1 cellular context compared by ENCODE assay signal in the genomic region with DNA sequence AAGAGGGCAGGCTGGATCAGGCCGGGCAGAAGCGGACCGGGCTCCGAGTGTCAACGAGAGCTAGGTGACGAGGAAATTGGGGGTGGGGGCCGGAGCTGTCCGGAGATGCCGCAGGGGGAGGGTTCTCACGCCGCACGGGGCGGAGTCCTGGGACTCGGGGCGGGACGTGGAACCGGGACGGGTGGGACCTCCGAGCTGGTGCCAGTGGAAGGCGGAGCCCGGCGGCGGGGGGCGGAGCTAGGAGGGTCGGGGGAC.
A peak's percentile ranks its signal among the peaks of the same experiment; 100 is the strongest.
TF ChIP-seq lines count a peak whose summit lies in the region.

No MANE protein-coding gene starts in this region.

TF ChIP-seq in HepG2, 621 proteins besides CTCF, POLR2A, EP300 and RAD21 (continued from another document):
- TF ChIP-seq LCORL (IDR thresholded peaks at IDR 0.05) = no peak
- TF ChIP-seq LCORL (CRISPR knock-in tag; IDR thresholded peaks at IDR 0.05) = 0 out of 2 replicates have a peak, but pooled peaks have one; percentile 43
- TF ChIP-seq PHF21A (CRISPR knock-in tag; IDR thresholded peaks at IDR 0.05) = 0 out of 2 replicates have a peak, but pooled peaks have one; percentile 17
- 0 out of 2 replicates have a peak, but pooled peaks have one; percentile 83 for TF ChIP-seq ZNF430 (CRISPR knock-in tag; IDR thresholded peaks at IDR 0.05)
- peak; percentile 22; the same call in 1 of the 2 replicates for TF ChIP-seq ZNF776 (CRISPR knock-in tag; IDR thresholded peaks at IDR 0.05)
- no peak for TF ChIP-seq CREB3 (CRISPR knock-in tag; IDR thresholded peaks at IDR 0.05)
- no peak for TF ChIP-seq SSRP1 (CRISPR knock-in tag; IDR thresholded peaks at IDR 0.05)
- TF ChIP-seq ZNF414 (CRISPR knock-in tag; IDR thresholded peaks at IDR 0.05) = no peak
- TF ChIP-seq, protein P1, sequence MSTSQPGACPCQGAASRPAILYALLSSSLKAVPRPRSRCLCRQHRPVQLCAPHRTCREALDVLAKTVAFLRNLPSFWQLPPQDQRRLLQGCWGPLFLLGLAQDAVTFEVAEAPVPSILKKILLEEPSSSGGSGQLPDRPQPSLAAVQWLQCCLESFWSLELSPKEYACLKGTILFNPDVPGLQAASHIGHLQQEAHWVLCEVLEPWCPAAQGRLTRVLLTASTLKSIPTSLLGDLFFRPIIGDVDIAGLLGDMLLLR (CRISPR knock-in tag; IDR thresholded peaks at IDR 0.05) = no peak
- TF ChIP-seq ZNF549 (CRISPR knock-in tag; IDR thresholded peaks at IDR 0.05) = no peak
- no peak for TF ChIP-seq SNRNP70 (IDR thresholded peaks at IDR 0.05; ENCODE audit: low read depth, low read length)
- TF ChIP-seq HDAC1 (CRISPR knock-in tag; IDR thresholded peaks at IDR 0.05) = 0 out of 2 replicates have a peak, but pooled peaks have one; percentile 10
- no peak for TF ChIP-seq ZBTB34 (CRISPR knock-in tag; IDR thresholded peaks at IDR 0.05)
- TF ChIP-seq TRAFD1 (CRISPR knock-in tag; IDR thresholded peaks at IDR 0.05; ENCODE audit: borderline replicate concordance) = no peak
- TF ChIP-seq ZNF124 (CRISPR knock-in tag; IDR thresholded peaks at IDR 0.05) = no peak
- no peak for TF ChIP-seq ZNF333 (CRISPR knock-in tag; IDR thresholded peaks at IDR 0.05; ENCODE audit: borderline replicate concordance)
- TF ChIP-seq NFE2L1 (CRISPR knock-in tag; IDR thresholded peaks at IDR 0.05; ENCODE audit: borderline replicate concordance) = 0 out of 2 replicates have a peak, but pooled peaks have one; percentile 16
- TF ChIP-seq HNRNPLL (IDR thresholded peaks at IDR 0.05; ENCODE audit: low read depth, low read length, poor library complexity, severe bottlenecking) = peak; percentile 85
- TF ChIP-seq ZNF607 (CRISPR knock-in tag; IDR thresholded peaks at IDR 0.05; ENCODE audit: borderline replicate concordance) = 0 out of 2 replicates have a peak, but pooled peaks have one; percentile 11
- TF ChIP-seq ZNF281 (CRISPR knock-in tag; IDR thresholded peaks at IDR 0.05; ENCODE audit: borderline replicate concordance) = 0 out of 2 replicates have a peak, but pooled peaks have one; percentile 40
- TF ChIP-seq XRCC5 (optimal IDR thresholded peaks at IDR 0.05; ENCODE audit: low read length) = peak; percentile 16
- TF ChIP-seq ZNF605 (CRISPR knock-in tag; IDR thresholded peaks at IDR 0.05) = peak; percentile 69
- TF ChIP-seq NR1H2 (CRISPR knock-in tag; IDR thresholded peaks at IDR 0.05; ENCODE audit: borderline replicate concordance, low read depth) = no peak
- TF ChIP-seq ZNF33B (CRISPR knock-in tag; IDR thresholded peaks at IDR 0.05) = no peak; the same call in 1 of the 2 replicates
- no peak for TF ChIP-seq ZNF652 (CRISPR knock-in tag; IDR thresholded peaks at IDR 0.05; ENCODE audit: borderline replicate concordance, low read depth)
- TF ChIP-seq KLF6 (CRISPR knock-in tag; IDR thresholded peaks at IDR 0.05) = no peak
- TF ChIP-seq ZNF703 (CRISPR knock-in tag; IDR thresholded peaks at IDR 0.05; ENCODE audit: borderline replicate concordance) = no peak
- 0 out of 2 replicates have a peak, but pooled peaks have one; percentile 10 for TF ChIP-seq MYC (CRISPR knock-in tag; IDR thresholded peaks at IDR 0.05; ENCODE audit: borderline replicate concordance)
- no peak for TF ChIP-seq TCF7 (IDR thresholded peaks at IDR 0.05; ENCODE audit: low read depth)
- TF ChIP-seq, protein P2, sequence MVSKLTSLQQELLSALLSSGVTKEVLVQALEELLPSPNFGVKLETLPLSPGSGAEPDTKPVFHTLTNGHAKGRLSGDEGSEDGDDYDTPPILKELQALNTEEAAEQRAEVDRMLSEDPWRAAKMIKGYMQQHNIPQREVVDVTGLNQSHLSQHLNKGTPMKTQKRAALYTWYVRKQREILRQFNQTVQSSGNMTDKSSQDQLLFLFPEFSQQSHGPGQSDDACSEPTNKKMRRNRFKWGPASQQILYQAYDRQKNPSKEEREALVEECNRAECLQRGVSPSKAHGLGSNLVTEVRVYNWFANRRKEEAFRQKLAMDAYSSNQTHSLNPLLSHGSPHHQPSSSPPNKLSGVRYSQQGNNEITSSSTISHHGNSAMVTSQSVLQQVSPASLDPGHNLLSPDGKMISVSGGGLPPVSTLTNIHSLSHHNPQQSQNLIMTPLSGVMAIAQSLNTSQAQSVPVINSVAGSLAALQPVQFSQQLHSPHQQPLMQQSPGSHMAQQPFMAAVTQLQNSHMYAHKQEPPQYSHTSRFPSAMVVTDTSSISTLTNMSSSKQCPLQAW (CRISPR knock-in tag; IDR thresholded peaks at IDR 0.05) = no peak; the same call in 1 of the 2 replicates
- TF ChIP-seq SYNCRIP (IDR thresholded peaks at IDR 0.05; ENCODE audit: insufficient read depth, low read depth, low read length) = no peak
- no peak for TF ChIP-seq ZNF552 (CRISPR knock-in tag; IDR thresholded peaks at IDR 0.05; ENCODE audit: borderline replicate concordance)
- no peak for TF ChIP-seq TAF15 (IDR thresholded peaks at IDR 0.05; ENCODE audit: low read depth, low read length, poor library complexity, severe bottlenecking)
- TF ChIP-seq ZNF335 (CRISPR knock-in tag; IDR thresholded peaks at IDR 0.05) = no peak
- TF ChIP-seq MIER2 (CRISPR knock-in tag; IDR thresholded peaks at IDR 0.05) = no peak
- TF ChIP-seq ASH2L (IDR thresholded peaks at IDR 0.05; ENCODE audit: insufficient read length, low read depth, low read length) = peak; percentile 74
- TF ChIP-seq ZNF644 (CRISPR knock-in tag; IDR thresholded peaks at IDR 0.05; ENCODE audit: low read depth) = no peak
- no peak for TF ChIP-seq ZNF547 (CRISPR knock-in tag; IDR thresholded peaks at IDR 0.05)
- no peak for TF ChIP-seq TFDP2 (CRISPR knock-in tag; IDR thresholded peaks at IDR 0.05)
- no peak for TF ChIP-seq ZUFSP (CRISPR knock-in tag; IDR thresholded peaks at IDR 0.05; ENCODE audit: borderline replicate concordance)
